Comparison of ENCODE assay signal across 9 cellular contexts in genomic region chr11:7665473-7666291, GRCh38. TPM values are rescaled to one million over a fixed set of nuclear protein-coding genes. Genes with fewer than 3 reads are reported as not detected.
A peak's percentile ranks its signal among the peaks of the same experiment; 100 is the strongest.
DNase-seq lines count a peak whose midpoint lies in the region; ATAC-seq and TF ChIP-seq lines count a peak whose summit lies in the region.
"Had no signal": no experiment of that assay in that cellular context is flagged by ENCODE, and none has a peak within 500 bp of the region (broad histone marks: within the 10 kb centered on the region; RNA-seq: fewer than 3 reads in every experiment).

No MANE protein-coding gene starts in this region.

- H3K79me2 ChIP-seq in mesendoderm (ENCODE audit: control insufficient read depth, insufficient read depth, low read length) = no peaks in the 10 kb centered on the region

- H3K27ac ChIP-seq in C4-2B = no peak overlapping the region
- H3K27ac ChIP-seq in mesendoderm (ENCODE audit: low read depth, low read length) = no peak overlapping the region
- H3K27ac ChIP-seq: SK-N-MC had no signal

- no peak overlapping the region for H3K4me3 ChIP-seq in mesendoderm (ENCODE audit: low read length)
- H3K4me3 ChIP-seq: SK-N-MC had no signal

- H4K8ac ChIP-seq in mesendoderm (ENCODE audit: low read depth, low read length) = no peak overlapping the region

- peaks cover 5% of the 10 kb centered on the region for H3K4me1 ChIP-seq in mesendoderm (ENCODE audit: control insufficient read depth, low read depth, low read length)

- DNase-seq in NCI-H446 (lab: John Stamatoyannopoulos, UW) (peak; percentile 3 to 61), mesendoderm (peak; percentile 70)
- DNase-seq in activated CD4-positive, alpha-beta T cell treated with anti-CD3 and anti-CD28 coated beads, Interleukin-2, amount 50 U/mL, for 4 hours = peak; percentile 49 to 55
- peak; percentile 64 for DNase-seq in effector CD4-positive, alpha-beta T cell
- DNase-seq in stimulated activated CD8-positive, alpha-beta memory T cell treated with anti-CD3 and anti-CD28 coated beads, Interleukin-7, amount 100 ng/mL, for 1 hour (ENCODE audit: low read depth in 2 of 2) = peak; percentile 14 to 65

- H2AK5ac ChIP-seq in mesendoderm (ENCODE audit: low read length) = no peak overlapping the region

- H4K5ac ChIP-seq in mesendoderm (ENCODE audit: low read length) = no peak overlapping the region

- ATAC-seq in GM18909 (IDR thresholded peaks at IDR 0.05; ENCODE audit: poor library complexity, unreplicated experiment) = peak; percentile 99
- ATAC-seq in HG03097 (IDR thresholded peaks at IDR 0.05; ENCODE audit: low FRiP score, unreplicated experiment) = peak; percentile 98

- TF ChIP-seq CTCF in C4-2B (conservative IDR thresholded peaks at IDR 0.05) = peak; percentile 93

- H3K56ac ChIP-seq in mesendoderm (ENCODE audit: low read length) = no peak overlapping the region

- H2BK120ac ChIP-seq in mesendoderm (ENCODE audit: low read depth, low read length) = no peak overlapping the region

- H3K9ac ChIP-seq in mesendoderm (ENCODE audit: low read length) = no peak overlapping the region

- no peaks in the 10 kb centered on the region for H3K79me1 ChIP-seq in mesendoderm (ENCODE audit: low read length)

- peaks cover 9% of the 10 kb centered on the region for H3K36me3 ChIP-seq in mesendoderm (ENCODE audit: control insufficient read depth, insufficient read depth, low read length)

- no CpG with 5 or more reads among the region's 20 CpGs for WGBS in mesendoderm (ENCODE audit: extremely low coverage, insufficient coverage, low lambda C conversion rate)

- H3K27me3 ChIP-seq in mesendoderm (ENCODE audit: insufficient read depth, low read length, poor library complexity) = no peaks in the 10 kb centered on the region

- H3K23ac ChIP-seq in mesendoderm (ENCODE audit: low read length) = no peak overlapping the region

- no peak overlapping the region for H2BK5ac ChIP-seq in mesendoderm (ENCODE audit: low read length)

- no peak overlapping the region for H3K18ac ChIP-seq in mesendoderm (ENCODE audit: low read length)

- H3K4me2 ChIP-seq in mesendoderm (ENCODE audit: low read length) = no peak overlapping the region

- H2BK15ac ChIP-seq in mesendoderm (replicated peaks; ENCODE audit: low read depth) = no peak overlapping the region

- H3K4ac ChIP-seq in mesendoderm (ENCODE audit: low read depth, low read length) = no peak overlapping the region

RNA-seq across cellular contexts. Expression of gene CYB5R2, which starts 7.6 kb away (rescaled TPM):
- polyA plus RNA-seq in mesendoderm (2013, experiment 1 of 2) = 43.8 TPM
- 44.0 TPM for polyA plus RNA-seq in mesendoderm (2013, experiment 2 of 2)

RNA-seq across cellular contexts. Expression of gene OVCH2, which starts 40.6 kb away (rescaled TPM):
- polyA plus RNA-seq in mesendoderm (2013, experiment 1 of 2) = 0.83 TPM
- polyA plus RNA-seq in mesendoderm (2013, experiment 2 of 2) = 0.73 TPM
